8 cellular contexts compared by ENCODE assay signal in the genomic region with DNA sequence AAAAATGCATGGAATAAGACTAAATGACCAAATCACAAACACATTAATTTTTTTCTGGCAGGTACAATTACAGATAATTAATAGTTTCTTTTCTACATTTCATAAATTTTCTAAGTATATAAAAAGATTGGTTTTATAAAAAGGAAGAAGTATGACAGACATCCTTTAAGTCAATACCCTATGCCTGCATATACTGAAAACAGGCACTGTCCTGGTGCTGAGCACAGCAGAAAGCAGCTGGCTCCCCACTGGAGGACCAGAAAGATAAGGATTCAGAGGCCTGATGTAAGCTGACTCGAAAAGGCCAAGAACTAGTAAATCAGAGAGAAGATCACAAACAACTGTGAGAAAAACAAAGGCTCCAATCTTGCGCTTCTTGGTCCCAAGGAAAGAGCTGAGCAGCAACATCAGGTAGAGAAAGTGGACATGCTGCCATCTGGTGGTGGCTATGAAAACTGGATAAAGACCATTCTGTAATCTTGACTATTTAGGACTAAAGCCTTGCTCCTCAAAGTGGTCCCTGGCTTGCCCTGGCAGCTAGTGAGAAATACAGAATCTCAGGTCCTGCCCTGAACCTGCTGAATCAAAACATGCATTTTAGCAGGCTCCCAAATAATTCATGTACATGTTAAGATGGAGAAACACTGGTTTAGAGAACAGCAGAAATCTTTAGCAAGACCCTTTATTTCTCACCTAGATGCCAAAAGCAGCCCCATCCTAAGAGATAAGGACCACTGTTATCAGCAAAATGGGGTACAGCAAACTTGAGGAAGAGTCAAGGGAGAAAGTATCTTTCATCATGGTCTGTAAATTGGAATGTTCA.
DNase-seq lines count a peak whose midpoint lies in the region; ATAC-seq and TF ChIP-seq lines count a peak whose summit lies in the region.

No MANE protein-coding gene starts in this region.

- in situ Hi-C loops in gastrocnemius medialis (cut with MboI; ENCODE audit: low sequenced_read_pairs in 4 of 4), result loop anchor here (5.0 to 10.0 kb wide), 3 partner anchors 134 to 144 kb away; no protein-coding TSS in a partner anchor

- no peaks in the 10 kb centered on the region for H4K20me1 ChIP-seq in MM.1S (ENCODE audit: insufficient read depth, low read length)

- H2AFZ ChIP-seq in MM.1S (ENCODE audit: low read length), result no peak overlapping the region

- peak; percentile 56 to 61 for ATAC-seq in gastrocnemius medialis

- H3K27ac ChIP-seq in MM.1S (ENCODE audit: low read length) (no peak overlapping the region), gastrocnemius medialis (no peak overlapping the region)

- H3K4me3 ChIP-seq in MM.1S (ENCODE audit: low read length), result no peak overlapping the region
- no peak overlapping the region for H3K4me3 ChIP-seq in gastrocnemius medialis

- H3K9me3 ChIP-seq in MM.1S (replicated peaks; ENCODE audit: insufficient read depth, low read length) (no peaks in the 10 kb centered on the region), gastrocnemius medialis (no peaks in the 10 kb centered on the region)

- DNase-seq in DMS153 treated with DMSO at 0.1 percent for 48 hours (lab: John Stamatoyannopoulos, UW; ENCODE audit: unreplicated experiment), result peak; percentile 16
- DNase-seq in DMS153 (lab: John Stamatoyannopoulos, UW), result no peak
- DNase-seq in HCEC 1CT, result peak; percentile 53
- peak; percentile 59 for DNase-seq in MM.1S
- DNase-seq in SW 1271 (lab: John Stamatoyannopoulos, UW), result peak; percentile 40 to 70
- DNase-seq in amygdala (lab: John Stamatoyannopoulos, UW), result peak in 32 of 56 donors; percentile 3 to 74 (median 16)
- DNase-seq in hepatic stellate cell (ENCODE audit: low spot score), result peak; percentile 40
- DNase-seq in gastrocnemius medialis, result peak in 1 of 2 donors; percentile 4

- intact Hi-C loops in gastrocnemius medialis (cut with DNase I; ENCODE audit: low total_unique reads), result loop anchor here (1.0 kb wide), 1 partner anchor 140 kb away; no protein-coding TSS in a partner anchor

- TF ChIP-seq CTCF in MM.1S (IDR thresholded peaks at IDR 0.05; ENCODE audit: low read length) (peak; percentile 81), gastrocnemius medialis (IDR thresholded peaks at IDR 0.05 in 4 of 5, conservative IDR thresholded peaks at IDR 0.05 in 1 of 5) (peak; percentile 29 to 76 (median 58))

- H3K4me2 ChIP-seq in MM.1S (ENCODE audit: low read depth, low read length), result no peak overlapping the region

- no peak for TF ChIP-seq POLR2A in gastrocnemius medialis (IDR thresholded peaks at IDR 0.05)

- H3K36me3 ChIP-seq in MM.1S (replicated peaks; ENCODE audit: insufficient read depth, low read length) (no peaks in the 10 kb centered on the region), gastrocnemius medialis (no peaks in the 10 kb centered on the region)

- H3K9ac ChIP-seq in MM.1S (ENCODE audit: low read length), result no peak overlapping the region

- H3F3A ChIP-seq in MM.1S (ENCODE audit: insufficient read depth, low read length), result no peaks in the 10 kb centered on the region

- H3K27me3 ChIP-seq in MM.1S (replicated peaks; ENCODE audit: insufficient read depth, low read length) (no peaks in the 10 kb centered on the region), gastrocnemius medialis (no peaks in the 10 kb centered on the region)

- H3K4me1 ChIP-seq in MM.1S (ENCODE audit: low read length) (no peaks in the 10 kb centered on the region), gastrocnemius medialis (no peaks in the 10 kb centered on the region)

- no peaks in the 10 kb centered on the region for H3K9me2 ChIP-seq in MM.1S (replicated peaks; ENCODE audit: insufficient read depth, low read length)

- H3K79me2 ChIP-seq in MM.1S (ENCODE audit: low read length), result no peaks in the 10 kb centered on the region
